In the genomic region with DNA sequence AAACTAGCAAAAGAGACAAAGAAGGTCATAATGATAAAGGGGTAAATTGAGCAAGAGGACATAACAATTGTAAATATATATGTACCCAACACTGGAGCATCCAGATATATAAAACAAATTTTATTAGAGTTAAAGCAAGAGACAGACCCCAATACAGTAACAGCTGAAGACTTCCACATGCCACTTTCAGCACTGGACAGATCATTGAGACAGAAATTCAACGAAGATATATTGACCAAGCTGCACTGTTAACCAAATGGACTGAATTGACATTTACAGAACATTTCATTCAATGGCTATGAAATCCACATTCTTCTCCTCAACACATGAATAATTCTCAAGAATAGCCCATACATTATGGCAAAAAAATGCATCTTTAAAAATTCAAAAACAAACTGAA, we compare ENCODE assay signal across 20 cellular contexts.
DNase-seq lines count a peak whose midpoint lies in the region; ATAC-seq, FAIRE-seq and TF ChIP-seq lines count a peak whose summit lies in the region.
"Had no signal": no experiment of that assay in that cellular context is flagged by ENCODE, and none has a peak within 500 bp of the region (broad histone marks: within the 10 kb centered on the region; RNA-seq: fewer than 3 reads in every experiment).

No MANE protein-coding gene starts in this region.

- intact Hi-C loops in HCT116 (cut with micrococcal nuclease) (no loop called here), K562 (cut with micrococcal nuclease) (no loop called here)

- H3K27ac ChIP-seq in A549 = no peak overlapping the region
- no peak overlapping the region for H3K27ac ChIP-seq in HCT116 (ENCODE audit: low read depth, low read length)
- H3K27ac ChIP-seq in K562 (ENCODE audit: extremely low read depth, low read depth, low read length) = no peak overlapping the region
- H3K27ac ChIP-seq: BLaER1 treated with 17β-estradiol and CSF1 and Interleukin-3, amounts not matched to agents 10 nM and 100 nM; C4-2B had no signal

- DNase-seq in A549 (ENCODE audit: low read depth in 1 of 2, low spot score in 1 of 2) (no peak), HCT116 (ENCODE audit: low read depth, low spot score) (no peak), K562 (ENCODE audit: extremely low read depth in 1 of 4, low spot score in 3 of 4) (no peak), mesenteric fat pad (ENCODE audit: low spot score) (no peak), NCI-H1092 treated with DMSO at 0.1 percent for 48 hours (lab: John Stamatoyannopoulos, UW) (no peak)
- DNase-seq: 8988T; AML-193; Caco-2; Calu3; CD4-positive, alpha-beta T cell; CD8-positive, alpha-beta T cell; DMS79 treated with DMSO at 0.1 percent for 48 hours; GF-D8 had no signal

- H3K4me3 ChIP-seq in A549 (no peak overlapping the region), HCT116 (replicated peaks in 1 of 2; ENCODE audit: low read depth in 1 of 2, low read length in 2 of 2) (no peak overlapping the region), K562 (no peak overlapping the region)
- H3K4me3 ChIP-seq: BLaER1 treated with 17β-estradiol and CSF1 and Interleukin-3, amounts not matched to agents 10 nM and 100 nM had no signal

- in situ Hi-C loops in K562 (cut with MboI) = no loop called here

- CTCF ChIA-PET in A549 (lab: Yijun Ruan, JAX) = no interaction called here
- CTCF ChIA-PET in HCT116 (lab: Charles Lee) = no interaction called here
- CTCF ChIA-PET in K562 (lab: Yijun Ruan, JAX; ENCODE audit: low intra/inter-chr PET ratio) = no interaction called here

- H3K9ac ChIP-seq in HCT116 (ENCODE audit: low read length) = no peak overlapping the region
- H3K9ac ChIP-seq in K562 (ENCODE audit: insufficient read depth in 1 of 2, low read depth in 2 of 2, low read length in 2 of 2) = no peak overlapping the region
- H3K9ac ChIP-seq: BLaER1 treated with 17β-estradiol and CSF1 and Interleukin-3, amounts not matched to agents 10 nM and 100 nM had no signal

- H3K36me3 ChIP-seq in HCT116 (ENCODE audit: control insufficient read depth in 1 of 2, insufficient read depth in 2 of 2, low read length in 2 of 2) = no peaks in the 10 kb centered on the region
- no peaks in the 10 kb centered on the region for H3K36me3 ChIP-seq in K562 (ENCODE audit: control insufficient read depth, insufficient read depth, low read length)
- H3K36me3 ChIP-seq: BLaER1 treated with 17β-estradiol and CSF1 and Interleukin-3, amounts not matched to agents 10 nM and 100 nM had no signal

- H3K79me2 ChIP-seq in HCT116 (ENCODE audit: insufficient read depth, low read length) (no peaks in the 10 kb centered on the region), K562 (ENCODE audit: control insufficient read depth, insufficient read depth, low read length) (no peaks in the 10 kb centered on the region)

- 8% methylated on average over 1 of the region's 1 CpG for WGBS in A549 (ENCODE audit: missing lambda C conversion rate)
- WGBS in K562 (ENCODE audit: insufficient coverage, low coverage, missing lambda C conversion rate) = 0% methylated on average over 1 of the region's 1 CpG

- POLR2A ChIA-PET in A549 (lab: Yijun Ruan, JAX) = no interaction called here
- POLR2A ChIA-PET in HCT116 (lab: Charles Lee) = no interaction called here
- POLR2A ChIA-PET in K562 (lab: Yijun Ruan, JAX) = interaction anchor here (1.5 kb wide), 1 partner anchor 11 kb away, joined by 4 read pairs; no protein-coding TSS in a partner anchor

- TF ChIP-seq EP300 in A549 (IDR thresholded peaks at IDR 0.05) (no peak), Ishikawa (IDR thresholded peaks at IDR 0.05; ENCODE audit: borderline replicate concordance) (no peak), K562 (IDR thresholded peaks at IDR 0.05; ENCODE audit: low read length) (no peak)

- H2AFZ ChIP-seq in HCT116 (ENCODE audit: low read depth, low read length, poor library complexity, severe bottlenecking) (no peak overlapping the region), K562 (ENCODE audit: low read depth, low read length) (no peak overlapping the region)

- ATAC-seq in A549 (no peak), HCT116 (no peak), K562 (no peak), GM18868 (IDR thresholded peaks at IDR 0.05; ENCODE audit: unreplicated experiment) (no peak)
- ATAC-seq: CD8-positive, alpha-beta T cell had no signal

- TF ChIP-seq POLR2A in A549 (IDR thresholded peaks at IDR 0.05; ENCODE audit: low read length) (no peak), HCT116 (IDR thresholded peaks at IDR 0.05; ENCODE audit: borderline replicate concordance, extremely low read depth, insufficient read depth, insufficient read length) (no peak), K562 (conservative IDR thresholded peaks at IDR 0.05) (no peak)

- TF ChIP-seq CTCF in A549 (IDR thresholded peaks at IDR 0.05) (no peak), HCT116 (IDR thresholded peaks at IDR 0.05 in 2 of 3, conservative IDR thresholded peaks at IDR 0.05 in 1 of 3; ENCODE audit: borderline replicate concordance in 1 of 3, insufficient read depth in 1 of 3, low read depth in 2 of 3, low read length in 2 of 3) (no peak), K562 (IDR thresholded peaks at IDR 0.05 in 2 of 3, conservative IDR thresholded peaks at IDR 0.05 in 1 of 3; ENCODE audit: insufficient read depth in 2 of 3, low read depth in 1 of 3, low read length in 3 of 3) (no peak)

- H4K20me1 ChIP-seq in HCT116 (ENCODE audit: insufficient read depth) (no peaks in the 10 kb centered on the region), K562 (replicated peaks; ENCODE audit: control insufficient read depth, insufficient read depth, low read length) (no peaks in the 10 kb centered on the region)
- H4K20me1 ChIP-seq: BLaER1 treated with 17β-estradiol and CSF1 and Interleukin-3, amounts not matched to agents 10 nM and 100 nM had no signal

- RAD21 ChIA-PET in HCT116 (lab: Charles Lee; ENCODE audit: low non-redundant PET in 1 of 2, low total read pairs in 2 of 2, uncharacterized antibody in 2 of 2, unreplicated experiment in 2 of 2) = no interaction called here

- BruUV-seq in HCT116 (replicated peaks; lab: Mats Ljungman, UMichigan) = no TSS peak
- no TSS peak for BruUV-seq in K562 (replicated peaks; lab: Mats Ljungman, UMichigan)

- H3K9me3 ChIP-seq in A549 (no peaks in the 10 kb centered on the region), HCT116 (ENCODE audit: control insufficient read depth in 1 of 2, insufficient read depth in 1 of 2, low read depth in 1 of 2, low read length in 2 of 2) (no peaks in the 10 kb centered on the region), K562 (replicated peaks; ENCODE audit: control insufficient read depth, insufficient read depth, low read depth, low read length) (no peaks in the 10 kb centered on the region)

- no peaks in the 10 kb centered on the region for H3K9me1 ChIP-seq in K562 (ENCODE audit: control insufficient read depth, insufficient read depth, low read length)

- no peak for FAIRE-seq in A549 (lab: Jason Lieb, UNC)
- FAIRE-seq in K562 (lab: Jason Lieb, UNC) = no peak
- FAIRE-seq: D721Med, G401.6, GM12891 had no signal

- no peak overlapping the region for H3K4me2 ChIP-seq in A549
- H3K4me2 ChIP-seq in HCT116 (ENCODE audit: low read length) = no peak overlapping the region
- no peak overlapping the region for H3K4me2 ChIP-seq in K562 (ENCODE audit: insufficient read depth, low read length)
- H3K4me2 ChIP-seq: BLaER1 treated with 17β-estradiol and CSF1 and Interleukin-3, amounts not matched to agents 10 nM and 100 nM had no signal

- H3K27me3 ChIP-seq in HCT116 (ENCODE audit: insufficient read depth, low read length) (no peaks in the 10 kb centered on the region), K562 (ENCODE audit: control insufficient read depth in 2 of 2, insufficient read depth in 2 of 2, low read length in 2 of 2) (peaks cover 2 to 10% of the 10 kb centered on the region in 2 experiments; a peak in 2 of 5 replicates)
- H3K27me3 ChIP-seq: BLaER1 treated with 17β-estradiol and CSF1 and Interleukin-3, amounts not matched to agents 10 nM and 100 nM had no signal

- TF ChIP-seq RAD21 in A549 (conservative IDR thresholded peaks at IDR 0.05 in 1 of 2, IDR thresholded peaks at IDR 0.05 in 1 of 2) = no peak
- TF ChIP-seq RAD21 in HCT116 (IDR thresholded peaks at IDR 0.05; ENCODE audit: low read depth) = no peak
- TF ChIP-seq RAD21 in Ishikawa (IDR thresholded peaks at IDR 0.05; ENCODE audit: low read depth) = no peak
- no peak for TF ChIP-seq RAD21 in K562 (CRISPR knock-in tag; conservative IDR thresholded peaks at IDR 0.05 in 1 of 2, IDR thresholded peaks at IDR 0.05 in 1 of 2)

- no peaks in the 10 kb centered on the region for H3K9me2 ChIP-seq in HCT116 (ENCODE audit: insufficient read depth)

- no peaks in the 10 kb centered on the region for H3K4me1 ChIP-seq in A549
- H3K4me1 ChIP-seq in HCT116 (ENCODE audit: control insufficient read depth in 1 of 2, insufficient read depth in 2 of 2, low read length in 2 of 2) = no peaks in the 10 kb centered on the region
- H3K4me1 ChIP-seq in K562 (replicated peaks in 1 of 2; ENCODE audit: control insufficient read depth in 2 of 2, insufficient read depth in 2 of 2, low read length in 2 of 2) = no peaks in the 10 kb centered on the region
- H3K4me1 ChIP-seq: BLaER1 treated with 17β-estradiol and CSF1 and Interleukin-3, amounts not matched to agents 10 nM and 100 nM; Caco-2 had no signal

TF ChIP-seq in A549, 52 proteins besides CTCF, POLR2A, EP300 and RAD21 (continues in another document):
- TF ChIP-seq, protein P1, sequence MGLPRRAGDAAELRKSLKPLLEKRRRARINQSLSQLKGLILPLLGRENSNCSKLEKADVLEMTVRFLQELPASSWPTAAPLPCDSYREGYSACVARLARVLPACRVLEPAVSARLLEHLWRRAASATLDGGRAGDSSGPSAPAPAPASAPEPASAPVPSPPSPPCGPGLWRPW (IDR thresholded peaks at IDR 0.05) = no peak

TF ChIP-seq in Ishikawa, 13 proteins besides CTCF, POLR2A, EP300 and RAD21 (continues in another document):
- no peak for TF ChIP-seq FOXM1 (IDR thresholded peaks at IDR 0.05; ENCODE audit: borderline replicate concordance, low read depth)

TF ChIP-seq in K562, 482 proteins besides CTCF, POLR2A, EP300 and RAD21:
- TF ChIP-seq EHMT2 (IDR thresholded peaks at IDR 0.05) = peak; percentile 66
- TF ChIP-seq, protein P2, sequence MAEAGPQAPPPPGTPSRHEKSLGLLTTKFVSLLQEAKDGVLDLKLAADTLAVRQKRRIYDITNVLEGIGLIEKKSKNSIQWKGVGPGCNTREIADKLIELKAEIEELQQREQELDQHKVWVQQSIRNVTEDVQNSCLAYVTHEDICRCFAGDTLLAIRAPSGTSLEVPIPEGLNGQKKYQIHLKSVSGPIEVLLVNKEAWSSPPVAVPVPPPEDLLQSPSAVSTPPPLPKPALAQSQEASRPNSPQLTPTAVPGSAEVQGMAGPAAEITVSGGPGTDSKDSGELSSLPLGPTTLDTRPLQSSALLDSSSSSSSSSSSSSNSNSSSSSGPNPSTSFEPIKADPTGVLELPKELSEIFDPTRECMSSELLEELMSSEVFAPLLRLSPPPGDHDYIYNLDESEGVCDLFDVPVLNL (CRISPR knock-in tag; IDR thresholded peaks at IDR 0.05; ENCODE audit: low read depth) = no peak
